Comparison of ENCODE assay signal across 24 cellular contexts in genomic region chr18:73784853-73785252, GRCh38.
"Had no signal": no experiment of that assay in that cellular context is flagged by ENCODE, and none has a peak within 500 bp of the region (broad histone marks: within the 10 kb centered on the region; RNA-seq: fewer than 3 reads in every experiment).

No MANE protein-coding gene starts in this region.

- H3K4me3 Mint-ChIP-seq: immature natural killer cell; natural killer cell treated with Interleukin-12 subunit alpha and Interleukin-12 subunit beta and Interleukin-15 and Interleukin-18, amount 100 ng/mL, for 72 hours; neural progenitor cell had no signal

- H3K27me3 ChIP-seq: esophagus muscularis mucosa, neural progenitor cell, sigmoid colon, suprapubic skin, thyroid gland, upper lobe of left lung, uterus had no signal

- H3K9ac ChIP-seq: neural progenitor cell, parathyroid adenoma had no signal

- H2AFZ ChIP-seq: neural progenitor cell, parathyroid adenoma had no signal

- H3K27ac Mint-ChIP-seq: immature natural killer cell; natural killer cell treated with Interleukin-12 subunit alpha and Interleukin-12 subunit beta and Interleukin-15 and Interleukin-18, amount 100 ng/mL, for 72 hours; neural progenitor cell had no signal

- H3K9me3 ChIP-seq: esophagus muscularis mucosa, gastroesophageal sphincter, left ventricle myocardium inferior, lower lobe of right lung, sigmoid colon, suprapubic skin, thyroid gland, upper lobe of left lung, uterus had no signal

- ATAC-seq: gastroesophageal sphincter; lower lobe of right lung; natural killer cell treated with Interleukin-12 subunit alpha and Interleukin-12 subunit beta and Interleukin-15 and Interleukin-18, amount 100 ng/mL, for 72 hours; stimulated activated naive CD8-positive, alpha-beta T cell treated with anti-CD3 and anti-CD28 coated beads, Interleukin-15, Interleukin-2, amounts not matched to agents 100 U/mL and 50 U/mL, for 24 hours had no signal

- H3K36me3 Mint-ChIP-seq: immature natural killer cell; natural killer cell treated with Interleukin-12 subunit alpha and Interleukin-12 subunit beta and Interleukin-15 and Interleukin-18, amount 100 ng/mL, for 72 hours; neural progenitor cell had no signal

- H3K27ac ChIP-seq: epithelial cell of prostate, esophagus muscularis mucosa, gastroesophageal sphincter, left ventricle myocardium inferior, lower lobe of right lung, neural progenitor cell, parathyroid adenoma, sigmoid colon, suprapubic skin, thyroid gland, upper lobe of left lung, uterus had no signal

- H3K27me3 Mint-ChIP-seq: natural killer cell treated with Interleukin-12 subunit alpha and Interleukin-12 subunit beta and Interleukin-15 and Interleukin-18, amount 100 ng/mL, for 72 hours had no signal

- H3K4me3 ChIP-seq: esophagus muscularis mucosa, gastroesophageal sphincter, left ventricle myocardium inferior, lower lobe of right lung, neural progenitor cell, sigmoid colon, skin epidermis, suprapubic skin, thyroid gland, upper lobe of left lung, uterus had no signal

- H3K4me2 ChIP-seq: neural progenitor cell had no signal

- H3K4me1 ChIP-seq: esophagus muscularis mucosa, gastroesophageal sphincter, left ventricle myocardium inferior, lower lobe of right lung, parathyroid adenoma, sigmoid colon, suprapubic skin, thyroid gland, upper lobe of left lung, uterus had no signal

- DNase-seq: cortex of kidney; effector memory CD4-positive, alpha-beta T cell; glutamatergic neuron; immature natural killer cell; left ventricle myocardium inferior; lower lobe of right lung; mesenchymal stem cell; midbrain; occipital lobe; sigmoid colon; stimulated activated CD4-positive, alpha-beta T cell treated with anti-CD3 and anti-CD28 coated beads, Interleukin-12 subunit alpha, Interleukin-12 subunit beta, amount 100 ng/mL, for 4 hours; stimulated activated CD4-positive, alpha-beta T cell treated with anti-CD3 and anti-CD28 coated beads, Interleukin-2, amount 100 ng/mL, for 48 hours; stimulated activated naive CD8-positive, alpha-beta T cell treated with anti-CD3 and anti-CD28 coated beads, Interleukin-15, Interleukin-2, amounts not matched to agents 100 U/mL and 50 U/mL, for 24 hours; thyroid gland; upper lobe of left lung; uterus had no signal

- H3K36me3 ChIP-seq: esophagus muscularis mucosa, gastroesophageal sphincter, left ventricle myocardium inferior, lower lobe of right lung, neural progenitor cell, sigmoid colon, suprapubic skin, thyroid gland, upper lobe of left lung, uterus had no signal

- H3K4me1 Mint-ChIP-seq: immature natural killer cell, neural progenitor cell had no signal
